ENCODE assay signal across 7 cellular contexts in genomic region chr1:1704284-1704957, GRCh38. TPM values are rescaled to one million over a fixed set of nuclear protein-coding genes. Genes with fewer than 3 reads are reported as not detected.
DNase-seq lines count a peak whose midpoint lies in the region; ATAC-seq and TF ChIP-seq lines count a peak whose summit lies in the region.
"Not testable (repeated sequence)": the region's sequence is repeated elsewhere in the genome, so short reads cannot be mapped to it uniquely, and the experiment has no call there.

No MANE protein-coding gene starts in this region.

- TF ChIP-seq POLR2A in suprapubic skin (IDR thresholded peaks at IDR 0.05), result not testable (repeated sequence)

- not testable (repeated sequence) for H4K20me1 ChIP-seq in DND-41 (ENCODE audit: insufficient read depth, low read length); SK-N-SH (ENCODE audit: insufficient read depth)

- peak; percentile 1 for DNase-seq in DND-41
- peak; percentile 5 for DNase-seq in SK-N-SH
- DNase-seq in activated T-cell treated with anti-CD3 and anti-CD28 coated beads, Interleukin-2, amount 50 U/mL, for 1 hour, result peak; percentile 14
- DNase-seq in cardiac septum (ENCODE audit: low spot score), result peak; percentile 31
- DNase-seq in mesenteric fat pad (ENCODE audit: low spot score), result peak; percentile 88
- peak; percentile 7 to 39 for DNase-seq in psoas muscle
- peak; percentile 49 to 73 for DNase-seq in suprapubic skin (ENCODE audit: low spot score in 2 of 2)

- ATAC-seq in DND-41 (ENCODE audit: insufficient read depth, low read depth); psoas muscle: not testable (repeated sequence)

- CTCF ChIA-PET in SK-N-SH (lab: Yijun Ruan, JAX), result not testable (repeated sequence)

- not testable (repeated sequence) for H3K27ac ChIP-seq in DND-41 (ENCODE audit: low read length); SK-N-SH (ENCODE audit: low read depth in 2 of 2, low read length in 1 of 2); psoas muscle; suprapubic skin

- H3K4me1 ChIP-seq in DND-41 (ENCODE audit: insufficient read depth, low read length); SK-N-SH (ENCODE audit: control insufficient read depth in 1 of 2, insufficient read depth in 2 of 2, low read depth in 1 of 2, low read length in 1 of 2); psoas muscle; suprapubic skin: not testable (repeated sequence)

- POLR2A ChIA-PET in SK-N-SH (lab: Yijun Ruan, JAX), result not testable (repeated sequence)

- H3K4me2 ChIP-seq in DND-41 (ENCODE audit: insufficient read depth, low read length); SK-N-SH: not testable (repeated sequence)

- not testable (repeated sequence) for H3K9ac ChIP-seq in DND-41 (ENCODE audit: low read depth, low read length); SK-N-SH

- H3K9me2 ChIP-seq in SK-N-SH, result not testable (repeated sequence)

- H3K27me3 ChIP-seq in DND-41 (ENCODE audit: insufficient read depth, low read length, poor library complexity); SK-N-SH (ENCODE audit: insufficient read depth); psoas muscle (ENCODE audit: insufficient read depth in 3 of 3, low read length in 2 of 3); suprapubic skin: not testable (repeated sequence)

- H2AFZ ChIP-seq in DND-41 (ENCODE audit: low read depth, low read length); SK-N-SH (ENCODE audit: low read depth): not testable (repeated sequence)

- not testable (repeated sequence) for H3K4me3 ChIP-seq in DND-41 (ENCODE audit: low read depth in 1 of 2, low read length in 2 of 2); SK-N-SH (ENCODE audit: low read depth in 2 of 2, low read length in 1 of 2); psoas muscle; suprapubic skin

- not testable (repeated sequence) for H3F3A ChIP-seq in SK-N-SH (replicated peaks; ENCODE audit: insufficient read depth)

- H3K36me3 ChIP-seq in DND-41 (ENCODE audit: insufficient read depth, low read length) (peaks cover 13% of the 10 kb centered on the region; the same call in 1 of the 2 replicates), psoas muscle (ENCODE audit: insufficient read depth in 1 of 2, low read depth in 1 of 2) (peaks cover 0 to 25% of the 10 kb centered on the region in 2 donors), suprapubic skin (peaks cover 26% of the 10 kb centered on the region)
- not testable (repeated sequence) for H3K36me3 ChIP-seq in SK-N-SH (replicated peaks in 1 of 2; ENCODE audit: control insufficient read depth in 1 of 2, insufficient read depth in 2 of 2, low read length in 1 of 2)

- WGBS in SK-N-SH (ENCODE audit: low lambda C conversion rate), result 69% methylated on average over 5 of the region's 27 CpGs
- WGBS in psoas muscle, 3 donors, result 90 to 96% (median 91%) methylated on average over 14 to 27 of the region's 27 CpGs
- 100% methylated on average over 1 of the region's 27 CpGs for WGBS in suprapubic skin

- not testable (repeated sequence) for H3K9me3 ChIP-seq in DND-41 (ENCODE audit: insufficient read depth, low read length, severe bottlenecking); SK-N-SH; psoas muscle; suprapubic skin

- intact Hi-C loops in cardiac septum (cut with DNase I); psoas muscle (cut with DNase I): not testable (repeated sequence)

- H3K79me2 ChIP-seq in DND-41 (ENCODE audit: insufficient read depth, low read length); SK-N-SH (ENCODE audit: insufficient read depth): not testable (repeated sequence)

- TF ChIP-seq EP300 in SK-N-SH (IDR thresholded peaks at IDR 0.05; ENCODE audit: borderline replicate concordance in 1 of 2, low read depth in 1 of 2, low read length in 1 of 2); suprapubic skin (IDR thresholded peaks at IDR 0.05): not testable (repeated sequence)

- not testable (repeated sequence) for TF ChIP-seq RAD21 in SK-N-SH (IDR thresholded peaks at IDR 0.05; ENCODE audit: low read length)

- TF ChIP-seq CTCF in DND-41 (IDR thresholded peaks at IDR 0.05; ENCODE audit: borderline replicate concordance, extremely low read depth, low read length, poor library complexity, severe bottlenecking); SK-N-SH (IDR thresholded peaks at IDR 0.05); psoas muscle (IDR thresholded peaks at IDR 0.05); suprapubic skin (IDR thresholded peaks at IDR 0.05): not testable (repeated sequence)

RNA-seq across cellular contexts. Expression of gene SLC35E2B, which starts 11.8 kb away (rescaled TPM):
- polyA plus RNA-seq in SK-N-SH (2012; rRNA removed) (20.5 and 20.6 TPM in 2 replicates), psoas muscle (10 to 100 TPM in 2 of 3 donors, 1 to 10 TPM in 1; 9.2 to 16.4 (median 11.5) TPM)
- 15.5 and 19.2 TPM in 2 replicates for polyA plus RNA-seq in SK-N-SH (2012; cell fraction: cytosol; rRNA removed)
- 58.2 and 59.5 TPM in 2 replicates for polyA plus RNA-seq in SK-N-SH (2012; cell fraction: nucleus; rRNA removed)
- total RNA-seq in cardiac septum (19.1 TPM), mesenteric fat pad (27.7 TPM), psoas muscle (10 to 100 TPM; 12.6 to 23.9 (median 14.9) TPM), suprapubic skin (10 to 100 TPM; 34.0 to 59.9 (median 48.8) TPM)

RNA-seq across cellular contexts. Expression of gene CDK11A, which starts 19.7 kb away (rescaled TPM):
- polyA plus RNA-seq in SK-N-SH (2012; rRNA removed), result 22.0 and 24.0 TPM in 2 replicates
- 9.6 and 10.1 TPM in 2 replicates for polyA plus RNA-seq in SK-N-SH (2012; cell fraction: cytosol; rRNA removed)
- 159 and 185 TPM in 2 replicates for polyA plus RNA-seq in SK-N-SH (2012; cell fraction: nucleus; rRNA removed)
- total RNA-seq in cardiac septum, result 25.8 TPM
- total RNA-seq in mesenteric fat pad, result 45.5 TPM
- 10 to 100 TPM; 15.9 to 36.6 (median 22.5) TPM for total RNA-seq in psoas muscle
- 10 to 100 TPM; 16.8 to 29.8 (median 17.4) TPM for polyA plus RNA-seq in psoas muscle
- 100 to 1,000 TPM in 1 of 4 donors, 10 to 100 TPM in 3; 23.6 to 136 (median 53.4) TPM for total RNA-seq in suprapubic skin

RNA-seq across cellular contexts. Expression of gene CDK11B, which starts 45.6 kb away (rescaled TPM):
- 11.3 and 15.0 TPM in 2 replicates for polyA plus RNA-seq in SK-N-SH (2012; rRNA removed)
- polyA plus RNA-seq in SK-N-SH (2012; cell fraction: cytosol; rRNA removed), result 13.7 and 15.0 TPM in 2 replicates
- polyA plus RNA-seq in SK-N-SH (2012; cell fraction: nucleus; rRNA removed), result 31.3 and 32.9 TPM in 2 replicates
- total RNA-seq in cardiac septum, result 30.4 TPM
- total RNA-seq in mesenteric fat pad, result 20.8 TPM
- total RNA-seq in psoas muscle, result 10 to 100 TPM; 30.6 to 43.0 (median 36.4) TPM
- 10 to 100 TPM; 42.1 to 72.8 (median 55.2) TPM for polyA plus RNA-seq in psoas muscle
- 10 to 100 TPM; 18.1 to 28.6 (median 23.3) TPM for total RNA-seq in suprapubic skin

Comparison
In these comparisons a context has a peak if more than half of its experiments do, and no peak if none do; other contexts are left out.
1. DNase-seq: peak in every context shown above with its lines; median percentile 88 in mesenteric fat pad; 61 in suprapubic skin; 31 in cardiac septum; 23 in psoas muscle; 14 in activated T-cell treated with anti-CD3 and anti-CD28 coated beads, Interleukin-2, amount 50 U/mL, for 1 hour; 5 in SK-N-SH; 1 in DND-41.